Comparison of ENCODE assay signal across 13 cellular contexts in the genomic region with DNA sequence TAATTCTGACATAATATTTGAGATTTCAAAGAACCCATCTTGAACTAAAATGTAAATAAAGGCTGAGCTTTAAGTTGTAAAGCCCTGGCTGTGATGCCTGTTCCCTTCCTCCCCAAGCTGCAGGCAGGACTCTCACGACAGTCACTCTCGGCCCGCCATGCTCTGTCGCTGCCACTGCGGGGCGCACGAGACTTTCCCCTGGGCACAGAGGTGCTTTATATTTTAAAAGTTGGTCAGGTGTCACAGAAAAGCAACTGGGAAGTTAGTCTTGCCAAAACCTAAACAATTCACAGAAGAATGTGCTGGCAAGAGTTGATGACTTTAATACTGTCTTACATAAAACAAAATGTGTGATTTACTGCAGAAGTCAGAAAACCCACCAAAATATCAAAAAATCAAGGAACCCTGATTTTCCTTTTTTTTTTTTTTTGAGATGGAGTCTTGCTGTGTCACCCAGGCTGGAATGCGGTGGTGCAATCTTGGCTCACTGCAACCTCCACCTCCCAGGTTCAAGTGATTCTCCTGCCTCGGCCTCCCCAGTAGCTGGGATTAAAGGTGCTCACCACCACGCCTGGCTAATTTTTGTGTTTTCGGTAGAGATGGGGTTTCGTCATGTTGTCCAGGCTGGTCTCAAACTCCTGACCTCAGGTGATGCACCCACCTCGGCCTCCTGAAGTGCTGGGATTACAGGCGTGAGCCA. TPM values are rescaled to one million over a fixed set of nuclear protein-coding genes. Genes with fewer than 3 reads are reported as not detected.
DNase-seq lines count a peak whose midpoint lies in the region; ATAC-seq, FAIRE-seq and TF ChIP-seq lines count a peak whose summit lies in the region.
"Had no signal": no experiment of that assay in that cellular context is flagged by ENCODE, and none has a peak within 500 bp of the region (broad histone marks: within the 10 kb centered on the region; RNA-seq: fewer than 3 reads in every experiment).

No MANE protein-coding gene starts in this region.

- H3K4me3 ChIP-seq in adipocyte (ENCODE audit: low read length) (no peak overlapping the region), kidney (ENCODE audit: low read length in 2 of 2) (no peak overlapping the region)
- H3K4me3 ChIP-seq: left lung, tibial nerve had no signal

- H3K36me3 ChIP-seq in adipocyte (ENCODE audit: control insufficient read depth, insufficient read depth, low read length, severe bottlenecking), result peaks cover 83% of the 10 kb centered on the region
- H3K36me3 ChIP-seq in kidney (ENCODE audit: control insufficient read depth in 1 of 2, insufficient read depth in 2 of 2, low read length in 2 of 2), result peaks cover 22 to 32% of the 10 kb centered on the region in 2 donors

- intact Hi-C loops in kidney (cut with DNase I), result no loop called here

- no peak for FAIRE-seq in kidney (lab: Jason Lieb, UNC)

- H3K9ac ChIP-seq in adipocyte (ENCODE audit: low read length) (no peak overlapping the region), kidney (ENCODE audit: low read length in 2 of 2) (no peak overlapping the region)

- H3K9me3 ChIP-seq in adipocyte (ENCODE audit: control insufficient read depth, low read length), result no peaks in the 10 kb centered on the region
- H3K9me3 ChIP-seq in kidney (ENCODE audit: control insufficient read depth in 1 of 2, low read length in 2 of 2), result no peaks in the 10 kb centered on the region
- H3K9me3 ChIP-seq: left lung, tibial nerve had no signal

- H3K4me1 ChIP-seq in adipocyte (ENCODE audit: control insufficient read depth, insufficient read depth, low read length) (no peaks in the 10 kb centered on the region), kidney (ENCODE audit: control insufficient read depth in 1 of 2, insufficient read depth in 1 of 2, low read depth in 1 of 2, low read length in 2 of 2) (peaks cover 0 to 2% of the 10 kb centered on the region in 2 donors)

- H3K27me3 ChIP-seq in adipocyte (replicated peaks; ENCODE audit: control insufficient read depth, insufficient read depth, low read length), result no peaks in the 10 kb centered on the region
- H3K27me3 ChIP-seq: left lung, tibial nerve had no signal

- ATAC-seq in HG03039 (IDR thresholded peaks at IDR 0.05; ENCODE audit: unreplicated experiment), result no peak
- ATAC-seq in GM18517 (IDR thresholded peaks at IDR 0.05; ENCODE audit: unreplicated experiment), result no peak
- ATAC-seq: left lung had no signal

- peak; percentile 18 for TF ChIP-seq CTCF in kidney (IDR thresholded peaks at IDR 0.05; ENCODE audit: borderline replicate concordance, extremely low read depth, insufficient read depth)

- H3K27ac ChIP-seq in kidney (ENCODE audit: low read depth in 2 of 2, low read length in 2 of 2), result no peak overlapping the region
- H3K27ac ChIP-seq: left lung, tibial nerve had no signal

- DNase-seq in DMS53 (lab: John Stamatoyannopoulos, UW) (peak; percentile 68), HT-29 (ENCODE audit: low spot score) (peak; percentile 64), adipocyte (ENCODE audit: low read depth) (peak; percentile 28), kidney (no peak), OCI-M2 (lab: John Stamatoyannopoulos, UW; ENCODE audit: unreplicated experiment) (no peak), RKO (ENCODE audit: low spot score) (no peak)
- DNase-seq: activated CD4-positive, alpha-beta T cell treated with anti-CD3 and anti-CD28 coated beads for 4 hours had no signal

RNA-seq across cellular contexts. Expression of a gene that starts 10.7 kb away (rescaled TPM):
- 41.1 and 42.7 TPM in 2 replicates for total RNA-seq in HT-29 (2014; rRNA removed; shearing (Covaris generic))
- 42.4 TPM for total RNA-seq in kidney
- polyA plus RNA-seq in kidney (ENCODE audit: insufficient read depth, low read depth, low replicate concordance), result 28.8 TPM

RNA-seq across cellular contexts. Expression of a gene that starts 13.1 kb away (rescaled TPM):
- total RNA-seq in HT-29 (2014; rRNA removed; shearing (Covaris generic)), result 1.9 TPM in 1 of 2 replicates, not detected in the other
- total RNA-seq in kidney, result 7.0 TPM
- polyA plus RNA-seq in kidney (ENCODE audit: insufficient read depth, low read depth, low replicate concordance), result 49.5 TPM
- total RNA-seq: NCI-H460 had no signal

RNA-seq across cellular contexts. Expression of a gene that starts 33.4 kb away (rescaled TPM):
- total RNA-seq in HT-29 (2014; rRNA removed; shearing (Covaris generic)), result not detected in 2 replicates
- not detected for total RNA-seq in kidney
- polyA plus RNA-seq in kidney (ENCODE audit: insufficient read depth, low read depth, low replicate concordance), result not detected
- total RNA-seq: G401, left lung, NCI-H460, tibial nerve had no signal

Comparison
In these comparisons a context has a peak if more than half of its experiments do, and no peak if none do; other contexts are left out.
1. DNase-seq: peak in DMS53 (single experiment), HT-29 (single experiment) and adipocyte (single experiment); none in kidney (single experiment), OCI-M2 (single experiment) and RKO (single experiment).